Comparison of ENCODE assay signal across 9 cellular contexts in genomic region chr12:8950702-8951478, GRCh38. TPM values are rescaled to one million over a fixed set of nuclear protein-coding genes. Genes with fewer than 3 reads are reported as not detected.
DNase-seq lines count a peak whose midpoint lies in the region; ATAC-seq, FAIRE-seq and TF ChIP-seq lines count a peak whose summit lies in the region.
"Had no signal": no experiment of that assay in that cellular context is flagged by ENCODE, and none has a peak within 500 bp of the region (broad histone marks: within the 10 kb centered on the region; RNA-seq: fewer than 3 reads in every experiment).

No MANE protein-coding gene starts in this region.

- no peaks in the 10 kb centered on the region for H3K36me3 ChIP-seq in small intestine (ENCODE audit: control insufficient read depth in 2 of 2, insufficient read depth in 2 of 2, low read length in 2 of 2)

- H3K9me3 ChIP-seq in T-helper 17 cell (ENCODE audit: control insufficient read depth, low read length, poor library complexity, severe bottlenecking): no peaks in the 10 kb centered on the region
- no peaks in the 10 kb centered on the region for H3K9me3 ChIP-seq in small intestine (ENCODE audit: control insufficient read depth, low read depth)

- peaks cover 0 to 2% of the 10 kb centered on the region in 2 donors for H3K4me1 ChIP-seq in small intestine (ENCODE audit: control insufficient read depth in 2 of 2, insufficient read depth in 1 of 2, low read depth in 1 of 2, low read length in 1 of 2)

- no peaks in the 10 kb centered on the region for H3K27me3 ChIP-seq in small intestine (ENCODE audit: control insufficient read depth in 2 of 2, insufficient read depth in 2 of 2, low read length in 2 of 2)

- H3K27ac ChIP-seq in small intestine (ENCODE audit: low read depth in 1 of 2, low read length in 1 of 2): peak overlapping the region in 1 of 2 donors; percentile 100

- peaks cover 62% of the 10 kb centered on the region for H3K4me1 Mint-ChIP-seq in T-helper 17 cell

- H3K4me3 ChIP-seq in foreskin fibroblast (ENCODE audit: low read depth in 1 of 2, low read length in 2 of 2): peak overlapping the region; percentile 79 to 99
- H3K4me3 ChIP-seq in small intestine (ENCODE audit: low read depth in 1 of 2, low read length in 2 of 2): peak overlapping the region; percentile 61 to 81

- peaks cover 3% of the 10 kb centered on the region for H3K36me3 Mint-ChIP-seq in T-helper 17 cell (ENCODE audit: low read depth)

- no peak for TF ChIP-seq CTCF in foreskin fibroblast (IDR thresholded peaks at IDR 0.05; ENCODE audit: low read depth, low read length)

- peak overlapping the region; percentile 99 for H3K4me3 Mint-ChIP-seq in T-helper 17 cell

- no peak for FAIRE-seq in small intestine (lab: Jason Lieb, UNC)
- FAIRE-seq: A204.1 had no signal

- 16 to 19% (median 17%) methylated on average over 9 of the region's 9 CpGs for WGBS in small intestine, 3 donors

- no peaks in the 10 kb centered on the region for H3K27me3 Mint-ChIP-seq in T-helper 17 cell

- ATAC-seq in T-helper 17 cell: peak; percentile 8
- no peak for ATAC-seq in GM18502 (IDR thresholded peaks at IDR 0.05; ENCODE audit: poor library complexity, unreplicated experiment)
- ATAC-seq in GM21423 (IDR thresholded peaks at IDR 0.05; ENCODE audit: unreplicated experiment): no peak

- peak; percentile 50 for DNase-seq in DMS53 (lab: John Stamatoyannopoulos, UW)
- DNase-seq in DMS53 treated with DMSO at 0.1 percent for 48 hours (lab: John Stamatoyannopoulos, UW; ENCODE audit: unreplicated experiment): no peak
- no peak for DNase-seq in T-helper 17 cell
- no peak for DNase-seq in foreskin fibroblast
- peak; percentile 5 for DNase-seq in small intestine
- no peak for DNase-seq in NCI-H1436 (lab: John Stamatoyannopoulos, UW)

- H3K27ac Mint-ChIP-seq in T-helper 17 cell: peak overlapping the region; percentile 99

RNA-seq across cellular contexts. Expression of gene M6PR, which starts 1.4 kb away (rescaled TPM):
- total RNA-seq in T-helper 17 cell: 100 to 1,000 TPM; 185 to 188 TPM
- polyA plus RNA-seq in small intestine: 10 to 100 TPM; 25.9 to 49.1 (median 32.4) TPM

RNA-seq across cellular contexts. Expression of gene PHC1, which starts 36.6 kb away (rescaled TPM):
- 10 to 100 TPM; 52.7 to 54.1 TPM for total RNA-seq in T-helper 17 cell
- 10 to 100 TPM in 1 of 3 donors, 1 to 10 TPM in 2; 3.2 to 10.6 (median 3.6) TPM for polyA plus RNA-seq in small intestine

RNA-seq across cellular contexts. Expression of gene KLRG1, which starts 38.5 kb away (rescaled TPM):
- total RNA-seq in T-helper 17 cell: 10 to 100 TPM in 1 of 2 donors, 1 to 10 TPM in 1; 9.9 to 22.2 TPM
- polyA plus RNA-seq in small intestine: 1 to 10 TPM in 2 of 3 donors, not detected in 1; 1.4 to 1.6 TPM

Comparison
In these comparisons a context has a peak if more than half of its experiments do, and no peak if none do; other contexts are left out.
1. DNase-seq: peak in DMS53 (single experiment) and small intestine (single experiment); none in DMS53 treated with DMSO at 0.1 percent for 48 hours (single experiment), T-helper 17 cell (0 of 3), foreskin fibroblast (0 of 2) and NCI-H1436 (single experiment).